1 cellular context compared by ENCODE assay signal in genomic region chr6:108902389-108902792, GRCh38.
TF ChIP-seq lines count a peak whose summit lies in the region.

No MANE protein-coding gene starts in this region.

TF ChIP-seq in K562, 482 proteins besides CTCF, POLR2A, EP300 and RAD21 (continued from another document):
- peak; percentile 49; the same call in 1 of the 2 replicates for TF ChIP-seq SPI1 (IDR thresholded peaks at IDR 0.05; ENCODE audit: borderline replicate concordance, low read depth, low read length)
